27 cellular contexts compared by ENCODE assay signal in the genomic region with DNA sequence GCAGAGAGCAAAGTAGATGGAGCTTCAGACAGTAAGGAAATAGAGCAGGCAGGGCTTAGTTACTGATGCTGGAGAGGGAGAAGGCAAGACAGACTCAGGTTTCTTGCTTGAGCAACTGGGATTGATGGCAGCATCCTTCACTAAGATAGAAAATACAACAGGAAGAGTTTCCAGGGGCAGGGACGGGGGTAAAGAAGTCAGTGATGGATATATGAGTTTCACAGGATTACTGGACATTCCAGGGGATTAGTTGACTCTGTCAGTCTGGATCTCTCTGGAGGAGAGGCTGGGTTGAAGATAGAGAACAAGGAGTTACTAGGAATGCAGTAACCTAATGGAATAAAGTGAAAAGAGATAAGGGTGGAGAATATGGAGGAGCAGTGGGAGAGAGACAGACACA.
DNase-seq lines count a peak whose midpoint lies in the region; ATAC-seq, FAIRE-seq and TF ChIP-seq lines count a peak whose summit lies in the region.
"Had no signal": no experiment of that assay in that cellular context is flagged by ENCODE, and none has a peak within 500 bp of the region (broad histone marks: within the 10 kb centered on the region; RNA-seq: fewer than 3 reads in every experiment).

No MANE protein-coding gene starts in this region.

- H3K9ac ChIP-seq in endodermal cell (ENCODE audit: extremely low read depth, low read length, poor library complexity, severe bottlenecking): no peak overlapping the region

- no peak overlapping the region for H3K27ac ChIP-seq in endodermal cell (ENCODE audit: low read depth, low read length)
- H3K27ac ChIP-seq: transverse colon had no signal

- no peaks in the 10 kb centered on the region for H3K9me3 Mint-ChIP-seq in activated naive CD8-positive, alpha-beta T cell treated with anti-CD3 and anti-CD28 coated beads, Interleukin-2, amount 10 ng/mL, durations not matched to agents 7 days and 5 days
- no peaks in the 10 kb centered on the region for H3K9me3 Mint-ChIP-seq in activated naive CD8-positive, alpha-beta T cell treated with anti-CD3 and anti-CD28 coated beads for 36 hours
- no peaks in the 10 kb centered on the region for H3K9me3 Mint-ChIP-seq in central memory CD8-positive, alpha-beta T cell
- H3K9me3 Mint-ChIP-seq in mesothelial cell of epicardium: no peaks in the 10 kb centered on the region
- H3K9me3 Mint-ChIP-seq in endodermal cell: no peaks in the 10 kb centered on the region
- H3K9me3 Mint-ChIP-seq: CD8-positive, alpha-beta memory T cell; HFFc6; stimulated activated naive CD8-positive, alpha-beta T cell treated with anti-CD3 and anti-CD28 coated beads, Interleukin-15, amount 100 ng/mL, for 72 hours; T-helper 1 cell treated with Interleukin-12 subunit alpha and Interleukin-12 subunit beta and Interleukin-4 antibody, amounts not matched to agents 30 μg/mL and 1 μg/mL, for 36 hours had no signal

- H3K27ac Mint-ChIP-seq in activated naive CD8-positive, alpha-beta T cell treated with anti-CD3 and anti-CD28 coated beads, Interleukin-2, amount 10 ng/mL, durations not matched to agents 7 days and 5 days: peak overlapping the region; percentile 20
- no peak overlapping the region for H3K27ac Mint-ChIP-seq in activated naive CD8-positive, alpha-beta T cell treated with anti-CD3 and anti-CD28 coated beads for 36 hours
- peak overlapping the region; percentile 33 for H3K27ac Mint-ChIP-seq in central memory CD8-positive, alpha-beta T cell (ENCODE audit: low read depth)
- peak overlapping the region; percentile 52 for H3K27ac Mint-ChIP-seq in mesothelial cell of epicardium
- no peak overlapping the region for H3K27ac Mint-ChIP-seq in endodermal cell
- H3K27ac Mint-ChIP-seq: HFFc6; T-helper 1 cell treated with Interleukin-12 subunit alpha and Interleukin-12 subunit beta and Interleukin-4 antibody, amounts not matched to agents 30 μg/mL and 1 μg/mL, for 36 hours had no signal

- POLR2A ChIA-PET in activated naive CD8-positive, alpha-beta T cell treated with anti-CD3 and anti-CD28 coated beads, Interleukin-2, amount 10 ng/mL, durations not matched to agents 7 days and 5 days (lab: Charles Lee): no interaction called here

- H3K36me3 ChIP-seq in endodermal cell (ENCODE audit: control insufficient read depth, insufficient read depth, low read length): peaks cover 22% of the 10 kb centered on the region

- in situ Hi-C loops in KBM-7 (cut with MboI; ENCODE audit: low pct_unique_long_range_greater_than_20kb, low sequenced_read_pairs): no loop called here

- DNase-seq in activated naive CD8-positive, alpha-beta T cell treated with anti-CD3 and anti-CD28 coated beads, Interleukin-2, amount 10 ng/mL, durations not matched to agents 7 days and 5 days: no peak
- no peak for DNase-seq in activated naive CD8-positive, alpha-beta T cell treated with anti-CD3 and anti-CD28 coated beads for 36 hours
- no peak for DNase-seq in central memory CD8-positive, alpha-beta T cell (ENCODE audit: low spot score in 2 of 2)
- DNase-seq in mesothelial cell of epicardium (ENCODE audit: low spot score in 2 of 2, unreplicated experiment in 2 of 2): no peak
- DNase-seq in KBM-7: no peak
- DNase-seq in endodermal cell: no peak
- DNase-seq in RCC 7860 (ENCODE audit: low spot score): no peak
- DNase-seq in dedifferentiated amniotic fluid mesenchymal stem cell (ENCODE audit: extremely low spot score): no peak
- DNase-seq: activated CD4-positive, alpha-beta T cell treated with anti-CD3 and anti-CD28 coated beads for 4 hours; activated CD8-positive, alpha-beta memory T cell treated with anti-CD3 and anti-CD28 coated beads for 24 hours; activated naive CD4-positive, alpha-beta T cell; activated T-cell treated with anti-CD3 and anti-CD28 coated beads, Interleukin-2, amount 50 U/mL, for 1 hour; anterior cingulate cortex; CD8-positive, alpha-beta memory T cell; DMS153; GF-D8; head of caudate nucleus; HFFc6; midbrain; NCI-H1436 treated with DMSO at 0.1 percent for 48 hours; NCI-H524 treated with DMSO at 0.1 percent for 48 hours; stimulated activated naive CD8-positive, alpha-beta T cell treated with anti-CD3 and anti-CD28 coated beads, Interleukin-15, amount 100 ng/mL, for 72 hours; transverse colon had no signal

- no peaks in the 10 kb centered on the region for H3K27me3 ChIP-seq in endodermal cell (ENCODE audit: control insufficient read depth, insufficient read depth, low read length, poor library complexity, severe bottlenecking)
- H3K27me3 ChIP-seq: transverse colon had no signal

- peaks cover 16% of the 10 kb centered on the region for H3K36me3 Mint-ChIP-seq in activated naive CD8-positive, alpha-beta T cell treated with anti-CD3 and anti-CD28 coated beads, Interleukin-2, amount 10 ng/mL, durations not matched to agents 7 days and 5 days
- peaks cover 9% of the 10 kb centered on the region for H3K36me3 Mint-ChIP-seq in activated naive CD8-positive, alpha-beta T cell treated with anti-CD3 and anti-CD28 coated beads for 36 hours
- peaks cover 15% of the 10 kb centered on the region for H3K36me3 Mint-ChIP-seq in central memory CD8-positive, alpha-beta T cell (ENCODE audit: insufficient read depth)
- H3K36me3 Mint-ChIP-seq in mesothelial cell of epicardium (peaks cover 23% of the 10 kb centered on the region), endodermal cell (ENCODE audit: low read depth) (peaks cover 36% of the 10 kb centered on the region)

- no peak overlapping the region for H3K4me3 ChIP-seq in endodermal cell (ENCODE audit: low read length)
- H3K4me3 ChIP-seq: K562, transverse colon had no signal

- FAIRE-seq in RCC 7860 (lab: Jason Lieb, UNC): no peak
- FAIRE-seq: K562 had no signal

- H3K4me1 ChIP-seq in endodermal cell (ENCODE audit: control insufficient read depth, insufficient read depth, low read length): peaks cover 11% of the 10 kb centered on the region
- H3K4me1 ChIP-seq: transverse colon had no signal

- TF ChIP-seq CTCF in mesothelial cell of epicardium (IDR thresholded peaks at IDR 0.05; ENCODE audit: unreplicated experiment) (no peak), endodermal cell (conservative IDR thresholded peaks at IDR 0.05) (no peak)

- peaks cover 4% of the 10 kb centered on the region for H3K4me1 Mint-ChIP-seq in activated naive CD8-positive, alpha-beta T cell treated with anti-CD3 and anti-CD28 coated beads, Interleukin-2, amount 10 ng/mL, durations not matched to agents 7 days and 5 days
- no peaks in the 10 kb centered on the region for H3K4me1 Mint-ChIP-seq in activated naive CD8-positive, alpha-beta T cell treated with anti-CD3 and anti-CD28 coated beads for 36 hours
- H3K4me1 Mint-ChIP-seq in central memory CD8-positive, alpha-beta T cell: no peaks in the 10 kb centered on the region
- H3K4me1 Mint-ChIP-seq in mesothelial cell of epicardium (peaks cover 13% of the 10 kb centered on the region), endodermal cell (peaks cover 23% of the 10 kb centered on the region)
- H3K4me1 Mint-ChIP-seq: CD8-positive, alpha-beta memory T cell; stimulated activated naive CD8-positive, alpha-beta T cell treated with anti-CD3 and anti-CD28 coated beads, Interleukin-15, amount 100 ng/mL, for 72 hours had no signal

- no peak for ATAC-seq in activated naive CD8-positive, alpha-beta T cell treated with anti-CD3 and anti-CD28 coated beads, Interleukin-2, amount 10 ng/mL, durations not matched to agents 7 days and 5 days (ENCODE audit: low read depth)
- no peak for ATAC-seq in central memory CD8-positive, alpha-beta T cell (replicated peaks; ENCODE audit: extremely low read depth, poor library complexity, severe bottlenecking)
- ATAC-seq: K562; left lobe of liver; sciatic nerve; stimulated activated naive CD8-positive, alpha-beta T cell treated with anti-CD3 and anti-CD28 coated beads, Interleukin-15, amount 100 ng/mL, for 72 hours had no signal

- H3K9me3 ChIP-seq in endodermal cell (ENCODE audit: control insufficient read depth, low read length): no peaks in the 10 kb centered on the region
- H3K9me3 ChIP-seq: transverse colon had no signal

- no peak overlapping the region for H3K4me3 Mint-ChIP-seq in activated naive CD8-positive, alpha-beta T cell treated with anti-CD3 and anti-CD28 coated beads, Interleukin-2, amount 10 ng/mL, durations not matched to agents 7 days and 5 days
- H3K4me3 Mint-ChIP-seq in activated naive CD8-positive, alpha-beta T cell treated with anti-CD3 and anti-CD28 coated beads for 36 hours: no peak overlapping the region
- H3K4me3 Mint-ChIP-seq in central memory CD8-positive, alpha-beta T cell: no peak overlapping the region
- H3K4me3 Mint-ChIP-seq in mesothelial cell of epicardium (no peak overlapping the region), endodermal cell (no peak overlapping the region)
- H3K4me3 Mint-ChIP-seq: CD8-positive, alpha-beta memory T cell; HFFc6; stimulated activated naive CD8-positive, alpha-beta T cell treated with anti-CD3 and anti-CD28 coated beads, Interleukin-15, amount 100 ng/mL, for 72 hours; T-helper 1 cell treated with Interleukin-12 subunit alpha and Interleukin-12 subunit beta and Interleukin-4 antibody, amounts not matched to agents 30 μg/mL and 1 μg/mL, for 36 hours had no signal

- no peaks in the 10 kb centered on the region for H3K27me3 Mint-ChIP-seq in activated naive CD8-positive, alpha-beta T cell treated with anti-CD3 and anti-CD28 coated beads, Interleukin-2, amount 10 ng/mL, durations not matched to agents 7 days and 5 days
- no peaks in the 10 kb centered on the region for H3K27me3 Mint-ChIP-seq in activated naive CD8-positive, alpha-beta T cell treated with anti-CD3 and anti-CD28 coated beads for 36 hours
- no peaks in the 10 kb centered on the region for H3K27me3 Mint-ChIP-seq in central memory CD8-positive, alpha-beta T cell
- no peaks in the 10 kb centered on the region for H3K27me3 Mint-ChIP-seq in mesothelial cell of epicardium (ENCODE audit: low read depth)
- no peaks in the 10 kb centered on the region for H3K27me3 Mint-ChIP-seq in endodermal cell (ENCODE audit: insufficient read depth)
- H3K27me3 Mint-ChIP-seq: CD8-positive, alpha-beta memory T cell; stimulated activated naive CD8-positive, alpha-beta T cell treated with anti-CD3 and anti-CD28 coated beads, Interleukin-15, amount 100 ng/mL, for 72 hours had no signal

- 80 to 89% methylated on average over 1 of the region's 1 CpG for WGBS in endodermal cell (ENCODE audit: insufficient coverage in 1 of 2, insufficient read length in 1 of 2), 2 experiments

Comparison
In these comparisons a context has a peak if more than half of its experiments do, and no peak if none do; other contexts are left out.
1. H3K27ac Mint-ChIP-seq: peak in activated naive CD8-positive, alpha-beta T cell treated with anti-CD3 and anti-CD28 coated beads, Interleukin-2, amount 10 ng/mL, durations not matched to agents 7 days and 5 days (single experiment), central memory CD8-positive, alpha-beta T cell (single experiment) and mesothelial cell of epicardium (single experiment); none in activated naive CD8-positive, alpha-beta T cell treated with anti-CD3 and anti-CD28 coated beads for 36 hours (single experiment) and endodermal cell (single experiment).